16 cellular contexts compared by ENCODE assay signal in genomic region chr15:81194723-81195122, GRCh38.
"Had no signal": no experiment of that assay in that cellular context is flagged by ENCODE, and none has a peak within 500 bp of the region (broad histone marks: within the 10 kb centered on the region; RNA-seq: fewer than 3 reads in every experiment).

No MANE protein-coding gene starts in this region.

- H3K4me3 Mint-ChIP-seq: activated CD4-positive, alpha-beta memory T cell treated with anti-CD3 and anti-CD28 coated beads for 36 hours; activated T-cell treated with anti-CD3 and anti-CD28 coated beads, Interleukin-2, amount 50 U/mL, for 4 hours; brain; central memory CD8-positive, alpha-beta T cell; dendritic cell treated with granulocyte-macrophage colony-stimulating factor and Interleukin-4, amounts not matched to agents 40 ng/mL and 50 ng/mL, for 4 days; stimulated activated effector memory CD8-positive, alpha-beta T cell treated with anti-CD3 and anti-CD28 coated beads, Interleukin-12 subunit alpha, Interleukin-12 subunit beta, amount 100 ng/mL, for 72 hours had no signal

- H3K4me2 ChIP-seq: smooth muscle cell had no signal

- H3K27me3 ChIP-seq: neutrophil had no signal

- H3K4me1 Mint-ChIP-seq: brain; central memory CD8-positive, alpha-beta T cell; stimulated activated effector memory CD8-positive, alpha-beta T cell treated with anti-CD3 and anti-CD28 coated beads, Interleukin-12 subunit alpha, Interleukin-12 subunit beta, amount 100 ng/mL, for 72 hours had no signal

- H3K9me3 Mint-ChIP-seq: activated CD4-positive, alpha-beta memory T cell treated with anti-CD3 and anti-CD28 coated beads for 36 hours; activated naive CD4-positive, alpha-beta T cell treated with anti-CD3 and anti-CD28 coated beads, Interleukin-2, amount 50 U/mL, for 72 hours; activated T-cell treated with anti-CD3 and anti-CD28 coated beads, Interleukin-2, amount 50 U/mL, for 4 hours; brain; central memory CD8-positive, alpha-beta T cell; dendritic cell treated with granulocyte-macrophage colony-stimulating factor and Interleukin-4, amounts not matched to agents 40 ng/mL and 50 ng/mL, for 4 days; stimulated activated effector memory CD8-positive, alpha-beta T cell treated with anti-CD3 and anti-CD28 coated beads, Interleukin-12 subunit alpha, Interleukin-12 subunit beta, amount 100 ng/mL, for 72 hours had no signal

- DNase-seq: activated CD4-positive, alpha-beta memory T cell treated with anti-CD3 and anti-CD28 coated beads for 36 hours; activated CD4-positive, alpha-beta T cell treated with anti-CD3 and anti-CD28 coated beads for 1 hour; activated effector memory CD4-positive, alpha-beta T cell treated with anti-CD3 and anti-CD28 coated beads, Interleukin-2, amount 50 U/mL, for 16 hours; activated T-cell treated with anti-CD3 and anti-CD28 coated beads, Interleukin-2, amount 50 U/mL, for 4 hours; hippocampal formation; kidney glomerular epithelial cell; T-helper 9 cell; transverse colon had no signal

- H3K36me3 ChIP-seq: neutrophil, transverse colon had no signal

- H3K27ac Mint-ChIP-seq: activated CD4-positive, alpha-beta memory T cell treated with anti-CD3 and anti-CD28 coated beads for 36 hours; activated naive CD4-positive, alpha-beta T cell treated with anti-CD3 and anti-CD28 coated beads, Interleukin-2, amount 50 U/mL, for 72 hours; brain; dendritic cell treated with granulocyte-macrophage colony-stimulating factor and Interleukin-4, amounts not matched to agents 40 ng/mL and 50 ng/mL, for 4 days; stimulated activated effector memory CD8-positive, alpha-beta T cell treated with anti-CD3 and anti-CD28 coated beads, Interleukin-12 subunit alpha, Interleukin-12 subunit beta, amount 100 ng/mL, for 72 hours had no signal

- H3K27ac ChIP-seq: neutrophil, transverse colon had no signal

- ATAC-seq: activated naive CD4-positive, alpha-beta T cell treated with anti-CD3 and anti-CD28 coated beads, Interleukin-2, amount 50 U/mL, for 72 hours; activated T-cell treated with anti-CD3 and anti-CD28 coated beads, Interleukin-2, amount 50 U/mL, for 4 hours had no signal

- H3K9me3 ChIP-seq: neutrophil, transverse colon had no signal

- H3K36me3 Mint-ChIP-seq: activated CD4-positive, alpha-beta memory T cell treated with anti-CD3 and anti-CD28 coated beads for 36 hours; activated naive CD4-positive, alpha-beta T cell treated with anti-CD3 and anti-CD28 coated beads, Interleukin-2, amount 50 U/mL, for 72 hours; brain; stimulated activated effector memory CD8-positive, alpha-beta T cell treated with anti-CD3 and anti-CD28 coated beads, Interleukin-12 subunit alpha, Interleukin-12 subunit beta, amount 100 ng/mL, for 72 hours had no signal

- H3K4me3 ChIP-seq: lung, smooth muscle cell, transverse colon had no signal
